ENCODE assay signal across 8 cellular contexts in genomic region chr17:9239260-9239820, GRCh38.
DNase-seq lines count a peak whose midpoint lies in the region; ATAC-seq and TF ChIP-seq lines count a peak whose summit lies in the region.

No MANE protein-coding gene starts in this region.

- peak overlapping the region in 1 of 7 donors; percentile 31 for H3K27ac Mint-ChIP-seq in CD14-positive monocyte
- H3K27ac Mint-ChIP-seq in natural killer cell treated with Interleukin-12 subunit alpha and Interleukin-12 subunit beta and Interleukin-15 and Interleukin-18, amount 100 ng/mL, for 72 hours = peak overlapping the region in 1 of 2 donors; percentile 45

- H3F3A ChIP-seq in OCI-LY1 (ENCODE audit: insufficient read depth, low read length) = no peaks in the 10 kb centered on the region

- H3K9me3 ChIP-seq in OCI-LY1 (ENCODE audit: low read length) = no peaks in the 10 kb centered on the region

- H3K27me3 ChIP-seq in OCI-LY1 (ENCODE audit: insufficient read depth, low read length) = 0 out of 2 replicates have a peak, but pooled peaks cover 5% of the 10 kb centered on the region
- no peaks in the 10 kb centered on the region for H3K27me3 ChIP-seq in dorsolateral prefrontal cortex

- intact Hi-C loops in CD14-positive monocyte (cut with micrococcal nuclease) (no loop called here), dorsolateral prefrontal cortex (cut with DNase I) (no loop called here)

- H3K4me1 ChIP-seq in OCI-LY1 (ENCODE audit: insufficient read depth, low read length, severe bottlenecking) = peaks cover 7% of the 10 kb centered on the region

- DNase-seq in CD14-positive monocyte (ENCODE audit: low spot score) (no peak), dorsolateral prefrontal cortex (peak in 1 of 10 donors; percentile 41), NOMO-1 treated with dmso at 0.1 percent for 144 hours (lab: John Stamatoyannopoulos, UW; ENCODE audit: unreplicated experiment) (no peak), iPS-NIHi11 (ENCODE audit: low spot score) (no peak), T1000 (lab: John Stamatoyannopoulos, UW) (no peak)
- no peak for DNase-seq in natural killer cell treated with Interleukin-12 subunit alpha and Interleukin-12 subunit beta and Interleukin-15 and Interleukin-18, amount 100 ng/mL, for 72 hours (ENCODE audit: low spot score)

- H3K27me3 Mint-ChIP-seq in CD14-positive monocyte (ENCODE audit: low read depth in 3 of 3) = peaks cover 4 to 37% (median 23%) of the 10 kb centered on the region in 3 donors
- H3K27me3 Mint-ChIP-seq in natural killer cell treated with Interleukin-12 subunit alpha and Interleukin-12 subunit beta and Interleukin-15 and Interleukin-18, amount 100 ng/mL, for 72 hours = no peaks in the 10 kb centered on the region

- H3K9me3 Mint-ChIP-seq in CD14-positive monocyte = peaks cover 0 to 3% (median 0%) of the 10 kb centered on the region in 7 donors
- H3K9me3 Mint-ChIP-seq in natural killer cell treated with Interleukin-12 subunit alpha and Interleukin-12 subunit beta and Interleukin-15 and Interleukin-18, amount 100 ng/mL, for 72 hours = no peaks in the 10 kb centered on the region

- H3K4me3 Mint-ChIP-seq in CD14-positive monocyte = peak overlapping the region; percentile 80 to 88
- H3K4me3 Mint-ChIP-seq in natural killer cell treated with Interleukin-12 subunit alpha and Interleukin-12 subunit beta and Interleukin-15 and Interleukin-18, amount 100 ng/mL, for 72 hours = peak overlapping the region; percentile 79

- no peaks in the 10 kb centered on the region for H4K20me1 ChIP-seq in OCI-LY1 (ENCODE audit: insufficient read depth, low read length)

- H3K9ac ChIP-seq in OCI-LY1 (ENCODE audit: low read length) = peak overlapping the region; percentile 72; the same call in 1 of the 2 replicates

- H3K4me3 ChIP-seq in OCI-LY1 (ENCODE audit: low read depth, low read length, poor library complexity, severe bottlenecking) (peak overlapping the region; percentile 68), dorsolateral prefrontal cortex (peak overlapping the region in 58 of 59 donors; percentile 16 to 75 (median 56))

- no peak for TF ChIP-seq CTCF in CD14-positive monocyte (IDR thresholded peaks at IDR 0.05)
- no peak for TF ChIP-seq CTCF in OCI-LY1 (IDR thresholded peaks at IDR 0.05; ENCODE audit: low read length)
- no peak for TF ChIP-seq CTCF in dorsolateral prefrontal cortex (IDR thresholded peaks at IDR 0.05 in 54 of 56, conservative IDR thresholded peaks at IDR 0.05 in 2 of 56; ENCODE audit: low read depth in 1 of 56, partially characterized antibody in 56 of 56)

- no peaks in the 10 kb centered on the region for H3K36me3 ChIP-seq in OCI-LY1 (ENCODE audit: insufficient read depth, low read length)

- no peaks in the 10 kb centered on the region for H3K9me2 ChIP-seq in OCI-LY1 (ENCODE audit: low read depth, low read length)

- ATAC-seq in natural killer cell treated with Interleukin-12 subunit alpha and Interleukin-12 subunit beta and Interleukin-15 and Interleukin-18, amount 100 ng/mL, for 72 hours = peak; percentile 2 to 4
- ATAC-seq in GM19455 (IDR thresholded peaks at IDR 0.05; ENCODE audit: unreplicated experiment) = no peak

- no peaks in the 10 kb centered on the region for H3K79me2 ChIP-seq in OCI-LY1 (ENCODE audit: insufficient read depth, low read length)

- H3K4me2 ChIP-seq in OCI-LY1 (ENCODE audit: low read length) = peak overlapping the region; percentile 98

- H3K4me1 Mint-ChIP-seq in CD14-positive monocyte = peaks cover 21% of the 10 kb centered on the region
- H3K4me1 Mint-ChIP-seq in natural killer cell treated with Interleukin-12 subunit alpha and Interleukin-12 subunit beta and Interleukin-15 and Interleukin-18, amount 100 ng/mL, for 72 hours (ENCODE audit: low read depth in 2 of 2) = peaks cover 8 to 17% of the 10 kb centered on the region in 2 donors

- H3K27ac ChIP-seq in OCI-LY1 (ENCODE audit: low read depth, low read length, poor library complexity, severe bottlenecking) (no peak overlapping the region), dorsolateral prefrontal cortex (peak overlapping the region in 41 of 59 donors; percentile 4 to 91 (median 61))

- H2AFZ ChIP-seq in OCI-LY1 (ENCODE audit: low read length) = no peak overlapping the region; the same call in 1 of the 2 replicates

- no peaks in the 10 kb centered on the region for H3K36me3 Mint-ChIP-seq in CD14-positive monocyte
- H3K36me3 Mint-ChIP-seq in natural killer cell treated with Interleukin-12 subunit alpha and Interleukin-12 subunit beta and Interleukin-15 and Interleukin-18, amount 100 ng/mL, for 72 hours = no peaks in the 10 kb centered on the region
